In the genomic region with DNA sequence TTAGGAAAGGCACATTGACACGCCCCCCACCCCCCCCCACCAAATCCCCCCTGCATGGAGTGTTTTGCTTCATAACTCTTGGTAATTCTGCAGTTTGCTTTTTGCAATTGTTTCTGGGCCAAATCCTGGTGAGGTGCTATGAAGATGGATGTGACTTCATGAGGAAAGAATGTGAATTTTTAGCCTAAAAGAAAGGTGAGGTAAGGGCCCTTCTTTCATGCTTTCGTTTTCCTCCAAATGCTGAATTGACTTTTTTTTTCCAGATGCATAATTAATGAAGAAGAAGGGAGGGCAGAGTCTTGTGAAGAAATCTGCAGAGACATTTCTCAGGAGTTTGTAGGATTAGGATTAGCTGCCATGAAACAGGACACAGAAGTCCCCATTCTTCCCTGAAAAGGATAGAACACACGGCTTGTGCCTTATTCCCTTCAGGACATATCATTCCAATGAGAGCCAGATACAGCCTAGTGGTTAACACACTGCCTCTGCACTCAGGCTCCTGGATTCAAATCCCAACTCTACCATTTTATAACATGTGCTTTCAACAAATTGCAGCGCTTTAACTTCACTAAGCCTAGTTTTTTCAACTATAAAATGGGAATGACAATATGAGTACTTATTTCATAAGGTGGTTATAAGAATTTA, we compare ENCODE assay signal across 18 cellular contexts. TPM values are rescaled to one million over a fixed set of nuclear protein-coding genes. Genes with fewer than 3 reads are reported as not detected.
A peak's percentile ranks its signal among the peaks of the same experiment; 100 is the strongest.
DNase-seq lines count a peak whose midpoint lies in the region; ATAC-seq and TF ChIP-seq lines count a peak whose summit lies in the region.
"Had no signal": no experiment of that assay in that cellular context is flagged by ENCODE, and none has a peak within 500 bp of the region (broad histone marks: within the 10 kb centered on the region; RNA-seq: fewer than 3 reads in every experiment).

No MANE protein-coding gene starts in this region.

- CTCF ChIA-PET in WTC11 (lab: Charles Lee) = no interaction called here

- DNase-seq in GM23338 (ENCODE audit: low spot score) (peak; percentile 53), WTC11 (ENCODE audit: low spot score) (no peak), endodermal cell (peak; percentile 61), neuronal stem cell (ENCODE audit: low spot score) (no peak), epidermal melanocyte (ENCODE audit: insufficient read length, low spot score) (no peak), erythroblast (lab: John Stamatoyannopoulos, UW) (no peak), EL (no peak)
- DNase-seq in activated effector memory CD4-positive, alpha-beta T cell treated with anti-CD3 and anti-CD28 coated beads, Interleukin-2, amount 50 U/mL, for 16 hours = no peak
- DNase-seq: 8988T; Calu3; CD8-positive, alpha-beta T cell; DMS79 treated with DMSO at 0.1 percent for 48 hours; HCEC 1CT; IMR-90 had no signal

- TF ChIP-seq POLR2A in erythroblast (IDR thresholded peaks at IDR 0.05; ENCODE audit: low read length) = no peak

- no peak overlapping the region for H3K14ac ChIP-seq in neuronal stem cell (ENCODE audit: low read length)

- H3K27ac ChIP-seq in GM23338 (ENCODE audit: low read depth) (no peak overlapping the region), endodermal cell (ENCODE audit: low read depth, low read length) (no peak overlapping the region), neuronal stem cell (replicated peaks; ENCODE audit: low read length) (no peak overlapping the region)
- H3K27ac ChIP-seq: BLaER1 treated with 17β-estradiol and CSF1 and Interleukin-3, amounts not matched to agents 10 nM and 100 nM; HL-60 had no signal

- H3K4me1 Mint-ChIP-seq in GM23338 = peaks cover 22% of the 10 kb centered on the region
- peaks cover 11% of the 10 kb centered on the region for H3K4me1 Mint-ChIP-seq in WTC11
- peaks cover 9% of the 10 kb centered on the region for H3K4me1 Mint-ChIP-seq in endodermal cell
- H3K4me1 Mint-ChIP-seq: B cell had no signal

- H3K9me2 ChIP-seq in GM23338 (ENCODE audit: insufficient read depth) = no peaks in the 10 kb centered on the region

- no peak overlapping the region for H2BK120ac ChIP-seq in neuronal stem cell (ENCODE audit: low read depth, low read length)

- no peak overlapping the region for H2AK5ac ChIP-seq in neuronal stem cell (ENCODE audit: low read depth, low read length)

- no peaks in the 10 kb centered on the region for H3K27me3 ChIP-seq in GM23338 (ENCODE audit: insufficient read depth)
- H3K27me3 ChIP-seq in endodermal cell (ENCODE audit: control insufficient read depth, insufficient read depth, low read length, poor library complexity, severe bottlenecking) = no peaks in the 10 kb centered on the region
- peaks cover 0 to 20% (median 0%) of the 10 kb centered on the region in 3 experiments for H3K27me3 ChIP-seq in neuronal stem cell (ENCODE audit: control insufficient read depth in 3 of 3, insufficient read depth in 3 of 3, low read depth in 1 of 3, low read length in 3 of 3)
- H3K27me3 ChIP-seq: BLaER1 treated with 17β-estradiol and CSF1 and Interleukin-3, amounts not matched to agents 10 nM and 100 nM had no signal

- H2BK12ac ChIP-seq in neuronal stem cell (ENCODE audit: low read length) = no peak overlapping the region

- H3K4me2 ChIP-seq in GM23338 = no peak overlapping the region
- H3K4me2 ChIP-seq in neuronal stem cell (ENCODE audit: insufficient read depth, low read length, poor library complexity, severe bottlenecking) = no peak overlapping the region
- H3K4me2 ChIP-seq: BLaER1 treated with 17β-estradiol and CSF1 and Interleukin-3, amounts not matched to agents 10 nM and 100 nM had no signal

- H3K36me3 ChIP-seq in GM23338 (ENCODE audit: insufficient read depth) = no peaks in the 10 kb centered on the region
- no peaks in the 10 kb centered on the region for H3K36me3 ChIP-seq in endodermal cell (ENCODE audit: control insufficient read depth, insufficient read depth, low read length)
- H3K36me3 ChIP-seq in neuronal stem cell (replicated peaks in 1 of 2; ENCODE audit: control insufficient read depth in 2 of 2, insufficient read depth in 2 of 2, low read length in 2 of 2) = no peaks in the 10 kb centered on the region
- H3K36me3 ChIP-seq: BLaER1 treated with 17β-estradiol and CSF1 and Interleukin-3, amounts not matched to agents 10 nM and 100 nM had no signal

- H4K8ac ChIP-seq in neuronal stem cell (ENCODE audit: low read depth, low read length) = no peak overlapping the region

- no peaks in the 10 kb centered on the region for H4K20me1 ChIP-seq in GM23338 (replicated peaks; ENCODE audit: insufficient read depth)
- H4K20me1 ChIP-seq: BLaER1 treated with 17β-estradiol and CSF1 and Interleukin-3, amounts not matched to agents 10 nM and 100 nM had no signal

- peak; percentile 60 for ATAC-seq in GM23338
- ATAC-seq in WTC11 = peak; percentile 64
- ATAC-seq: CD8-positive, alpha-beta T cell; GM12878 had no signal

- H3K27ac Mint-ChIP-seq in GM23338 = no peak overlapping the region
- no peak overlapping the region for H3K27ac Mint-ChIP-seq in WTC11
- H3K27ac Mint-ChIP-seq in endodermal cell = peak overlapping the region; percentile 28
- H3K27ac Mint-ChIP-seq: B cell; CD8-positive, alpha-beta T cell had no signal

- H3K4me3 ChIP-seq in GM23338 (no peak overlapping the region), endodermal cell (ENCODE audit: low read length) (no peak overlapping the region), neuronal stem cell (ENCODE audit: low read length in 2 of 2) (no peak overlapping the region)
- H3K4me3 ChIP-seq: BLaER1 treated with 17β-estradiol and CSF1 and Interleukin-3, amounts not matched to agents 10 nM and 100 nM; GM12878 had no signal

- no peak overlapping the region for H3K18ac ChIP-seq in neuronal stem cell (ENCODE audit: low read length)

- no peaks in the 10 kb centered on the region for H3K79me2 ChIP-seq in GM23338 (replicated peaks; ENCODE audit: insufficient read depth)

- peaks cover 3% of the 10 kb centered on the region for H3K27me3 Mint-ChIP-seq in GM23338 (ENCODE audit: insufficient read depth, low read depth, poor library complexity)
- H3K27me3 Mint-ChIP-seq in WTC11 (ENCODE audit: low read depth) = no peaks in the 10 kb centered on the region; the same call in 1 of the 2 replicates
- no peaks in the 10 kb centered on the region for H3K27me3 Mint-ChIP-seq in endodermal cell (ENCODE audit: insufficient read depth)

- no peaks in the 10 kb centered on the region for H3F3A ChIP-seq in GM23338 (replicated peaks; ENCODE audit: low read depth)

- H3K79me1 ChIP-seq in neuronal stem cell (ENCODE audit: low read depth, low read length) = no peaks in the 10 kb centered on the region

- no peak for TF ChIP-seq CTCF in GM23338 (conservative IDR thresholded peaks at IDR 0.05; ENCODE audit: low read depth in 2 of 2)
- no peak for TF ChIP-seq CTCF in WTC11 (IDR thresholded peaks at IDR 0.05)
- TF ChIP-seq CTCF in endodermal cell (conservative IDR thresholded peaks at IDR 0.05) = peak; percentile 11

- POLR2A ChIA-PET in WTC11 (lab: Charles Lee) = no interaction called here

- H4K91ac ChIP-seq in neuronal stem cell (ENCODE audit: low read depth, low read length, poor library complexity) = no peak overlapping the region

- H3K4me3 Mint-ChIP-seq in GM23338 (no peak overlapping the region), WTC11 (no peak overlapping the region), endodermal cell (no peak overlapping the region)
- H3K4me3 Mint-ChIP-seq: B cell; CD8-positive, alpha-beta T cell had no signal

- H3K4me1 ChIP-seq in GM23338 (ENCODE audit: insufficient read depth) (peaks cover 13% of the 10 kb centered on the region; the same call in 1 of the 2 replicates), endodermal cell (ENCODE audit: control insufficient read depth, insufficient read depth, low read length) (no peaks in the 10 kb centered on the region), neuronal stem cell (ENCODE audit: control insufficient read depth in 2 of 2, insufficient read depth in 1 of 2, low read depth in 1 of 2, low read length in 2 of 2) (no peaks in the 10 kb centered on the region)
- H3K4me1 ChIP-seq: BLaER1 treated with 17β-estradiol and CSF1 and Interleukin-3, amounts not matched to agents 10 nM and 100 nM had no signal

- H3K9me3 ChIP-seq in endodermal cell (ENCODE audit: control insufficient read depth, low read length) (no peaks in the 10 kb centered on the region), neuronal stem cell (replicated peaks in 1 of 2; ENCODE audit: control insufficient read depth in 2 of 2, insufficient read depth in 1 of 2, low read depth in 1 of 2, low read length in 2 of 2) (no peaks in the 10 kb centered on the region)

- no peak overlapping the region for H2BK5ac ChIP-seq in neuronal stem cell (ENCODE audit: low read length)

- H3K9ac ChIP-seq in endodermal cell (ENCODE audit: extremely low read depth, low read length, poor library complexity, severe bottlenecking) = no peak overlapping the region
- no peak overlapping the region for H3K9ac ChIP-seq in neuronal stem cell (ENCODE audit: low read depth, low read length, poor library complexity)
- H3K9ac ChIP-seq: BLaER1 treated with 17β-estradiol and CSF1 and Interleukin-3, amounts not matched to agents 10 nM and 100 nM had no signal

- no peak overlapping the region for H2BK15ac ChIP-seq in neuronal stem cell (ENCODE audit: low read length)

- no peaks in the 10 kb centered on the region for H3K9me3 Mint-ChIP-seq in GM23338
- peaks cover 24% of the 10 kb centered on the region for H3K9me3 Mint-ChIP-seq in WTC11
- H3K9me3 Mint-ChIP-seq in endodermal cell = peaks cover 4% of the 10 kb centered on the region

- 60 to 72% methylated on average over 2 to 3 of the region's 4 CpGs for WGBS in endodermal cell (ENCODE audit: insufficient coverage in 1 of 2, insufficient read length in 1 of 2), 2 experiments
- WGBS in neuronal stem cell (ENCODE audit: extremely low coverage in 2 of 2, insufficient read length in 2 of 2, insufficient replicate concordance in 1 of 2), 2 donors = no CpG with 5 or more reads among the region's 4 CpGs

- H2AFZ ChIP-seq in GM23338 = no peak overlapping the region
- peak overlapping the region; percentile 44 for H2AFZ ChIP-seq in neuronal stem cell (ENCODE audit: low read length)

- H3K23ac ChIP-seq in neuronal stem cell (ENCODE audit: low read depth, low read length, poor library complexity) = no peak overlapping the region

- no peak overlapping the region for H3K4ac ChIP-seq in neuronal stem cell (ENCODE audit: low read length)

- H3K36me3 Mint-ChIP-seq in GM23338 (ENCODE audit: low read depth) (no peaks in the 10 kb centered on the region; the same call in 2 of the 3 replicates), WTC11 (no peaks in the 10 kb centered on the region), endodermal cell (ENCODE audit: low read depth) (no peaks in the 10 kb centered on the region)
- H3K36me3 Mint-ChIP-seq: CD8-positive, alpha-beta T cell had no signal

TF ChIP-seq in GM23338, 12 proteins besides CTCF, POLR2A, EP300 and RAD21 (continues in another document):
- TF ChIP-seq STAT1 (IDR thresholded peaks at IDR 0.05; ENCODE audit: unreplicated experiment) = no peak

RNA-seq across cellular contexts. Expression of a gene that starts 19.6 kb away (rescaled TPM):
- 15.6 and 16.2 TPM in 2 replicates for total RNA-seq in GM23338 (2014; rRNA removed; shearing (Covaris generic))
- 4.3 and 5.4 TPM in 2 replicates for polyA plus RNA-seq in GM23338 (2016; fragmentation: Nextera tagmentation; extraction: Ambion mirVana)
- total RNA-seq in WTC11 (2021) (9.5 to 14.3 TPM (median 13.6 TPM) in 3 replicates), endodermal cell (10 to 100 TPM; 23.5 to 26.1 TPM)
- 9.7 TPM for polyA plus RNA-seq in endodermal cell (2013, experiment 1 of 2)
- 10.4 TPM for polyA plus RNA-seq in endodermal cell (2013, experiment 2 of 2)
- polyA plus RNA-seq in neuronal stem cell (2013, experiment 1 of 2) = 6.8 TPM
- 6.7 TPM for polyA plus RNA-seq in neuronal stem cell (2013, experiment 2 of 2)

Comparison
In these comparisons a context has a peak if more than half of its experiments do, and no peak if none do; other contexts are left out.
1. DNase-seq: peak in GM23338 (single experiment) and endodermal cell (single experiment); none in WTC11 (single experiment), neuronal stem cell (single experiment), activated effector memory CD4-positive, alpha-beta T cell treated with anti-CD3 and anti-CD28 coated beads, Interleukin-2, amount 50 U/mL, for 16 hours (single experiment), epidermal melanocyte (single experiment), erythroblast (0 of 2) and EL (single experiment).